Comparison of ENCODE assay signal across 8 cellular contexts in the genomic region with DNA sequence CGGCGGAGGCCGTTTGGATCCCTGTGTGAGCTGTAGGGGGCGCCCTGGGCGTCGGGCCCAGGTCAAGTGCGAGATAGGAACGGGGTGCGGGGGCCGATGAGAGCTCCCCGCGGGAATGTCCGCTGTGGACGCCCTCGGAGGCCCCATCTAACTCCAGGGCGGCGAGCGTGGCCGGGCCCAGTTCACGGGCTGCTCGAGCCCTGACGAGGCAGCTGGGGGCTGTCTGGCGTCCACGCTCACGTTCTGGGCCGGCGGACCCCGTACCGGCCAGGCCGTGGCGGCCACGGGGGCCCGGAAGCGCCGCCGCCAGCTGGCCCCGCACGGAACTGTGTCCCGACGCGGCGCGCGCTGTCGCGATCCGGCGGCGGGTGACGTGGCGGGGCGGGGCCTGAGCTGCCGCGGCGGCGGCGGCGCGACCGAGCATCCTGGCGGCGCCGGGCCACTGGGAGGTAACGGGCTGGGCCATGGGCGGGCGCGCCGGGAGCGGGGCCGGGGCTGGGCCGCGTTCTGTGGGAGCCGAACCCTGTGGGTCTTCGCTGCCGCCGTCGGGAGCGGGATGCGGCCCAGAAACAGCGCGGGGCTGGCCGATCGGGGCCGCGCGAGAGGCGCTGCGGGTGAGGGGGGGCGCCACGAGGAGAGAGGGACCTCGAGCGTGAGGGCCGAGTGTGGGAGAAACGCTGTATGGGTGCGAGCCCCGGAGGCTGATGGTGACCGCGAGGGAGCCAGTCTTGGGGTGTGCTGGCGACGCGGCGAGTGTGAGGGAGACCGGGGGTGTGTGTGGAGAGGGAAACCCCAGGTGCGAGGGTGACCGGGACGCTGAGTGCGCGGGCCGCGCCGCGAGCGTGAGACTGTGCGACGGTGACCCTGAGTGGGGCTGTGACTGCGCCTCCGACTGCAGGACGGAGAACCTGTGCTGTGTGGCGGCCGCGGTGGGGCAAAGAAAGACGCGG. TPM values are rescaled to one million over a fixed set of nuclear protein-coding genes. Genes with fewer than 3 reads are reported as not detected.
DNase-seq lines count a peak whose midpoint lies in the region; ATAC-seq and TF ChIP-seq lines count a peak whose summit lies in the region.

A gene (plus strand): TSS at position 399 of the 950 bp plus-strand sequence. CDS start 10,201 bp downstream, outside the sequence.

- peak; percentile 90 for TF ChIP-seq CTCF in chondrocyte (IDR thresholded peaks at IDR 0.05)

- H3K27me3 Mint-ChIP-seq in chondrocyte (ENCODE audit: low read depth) = no peaks in the 10 kb centered on the region

- H3K27ac Mint-ChIP-seq in chondrocyte (ENCODE audit: unreplicated experiment) = peak within 1 kb of the TSS; percentile 100

- peaks cover 2% of the 10 kb centered on the region for H3K36me3 Mint-ChIP-seq in chondrocyte (ENCODE audit: low read depth)

- H3K27me3 ChIP-seq in layer of hippocampus (ENCODE audit: control insufficient read depth, insufficient read depth, low read length) = no peaks in the 10 kb centered on the region

- H3K4me1 Mint-ChIP-seq in chondrocyte (ENCODE audit: low read depth) = peaks cover 43% of the 10 kb centered on the region

- ATAC-seq in HG02588 (IDR thresholded peaks at IDR 0.05; ENCODE audit: unreplicated experiment) = peak; percentile 64

- H3K27ac ChIP-seq in layer of hippocampus (ENCODE audit: low read depth, low read length) = peak within 1 kb of the TSS; percentile 92

- H3K9me3 Mint-ChIP-seq in chondrocyte (ENCODE audit: low read depth) = no peaks in the 10 kb centered on the region

- peak within 1 kb of the TSS; percentile 96 for H3K4me3 Mint-ChIP-seq in chondrocyte (ENCODE audit: unreplicated experiment)

- DNase-seq in DMS79 treated with DMSO at 0.1 percent for 48 hours (lab: John Stamatoyannopoulos, UW) (peak; percentile 17), DMS79 (lab: John Stamatoyannopoulos, UW) (no peak), NCI-H1092 (lab: John Stamatoyannopoulos, UW) (peak; percentile 57), chondrocyte (ENCODE audit: low spot score) (no peak)
- DNase-seq in activated CD4-positive, CD25-positive, alpha-beta regulatory T cell treated with anti-CD3 and anti-CD28 coated beads, Interleukin-2, amount 50 U/mL, for 72 hours = peak; percentile 86
- peak; percentile 79 to 87 for DNase-seq in stimulated activated CD4-positive, alpha-beta T cell treated with anti-CD3 and anti-CD28 coated beads, Interleukin-1b, Interleukin-23, amount 100 ng/mL, for 4 hours (ENCODE audit: low read depth in 2 of 2)

RNA-seq across cellular contexts. Expression of the gene that starts here (rescaled TPM):
- total RNA-seq in chondrocyte = 49.5 to 57.3 TPM (median 55.9 TPM) in 3 replicates

Comparison
In these comparisons a context has a peak if more than half of its experiments do, and no peak if none do; other contexts are left out.
1. DNase-seq: peak in DMS79 treated with DMSO at 0.1 percent for 48 hours (single experiment), NCI-H1092 (single experiment), activated CD4-positive, CD25-positive, alpha-beta regulatory T cell treated with anti-CD3 and anti-CD28 coated beads, Interleukin-2, amount 50 U/mL, for 72 hours (single experiment) and stimulated activated CD4-positive, alpha-beta T cell treated with anti-CD3 and anti-CD28 coated beads, Interleukin-1b, Interleukin-23, amount 100 ng/mL, for 4 hours (2 of 2); none in DMS79 (single experiment) and chondrocyte (single experiment).